In the genomic region with DNA sequence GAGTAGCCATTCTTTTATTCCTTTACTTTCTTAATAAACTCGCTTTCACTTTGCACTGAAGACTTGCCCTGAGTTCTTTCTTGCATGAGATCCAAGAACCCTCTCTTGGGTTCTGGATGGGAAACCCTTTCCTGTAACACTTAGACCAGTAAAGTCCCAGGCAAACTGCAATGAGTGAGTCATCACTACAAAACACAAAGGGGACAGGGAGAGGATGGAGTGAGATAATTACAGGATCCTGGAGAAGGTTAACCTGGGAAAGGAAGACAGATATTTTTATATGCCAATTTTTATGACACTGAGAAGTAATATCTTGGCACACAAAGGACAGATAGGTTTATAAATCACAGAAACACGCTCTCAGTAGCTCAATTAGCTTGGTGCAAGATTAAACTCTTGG, we compare ENCODE assay signal across 31 cellular contexts. TPM values are rescaled to one million over a fixed set of nuclear protein-coding genes. Genes with fewer than 3 reads are reported as not detected.
DNase-seq lines count a peak whose midpoint lies in the region; ATAC-seq, FAIRE-seq and TF ChIP-seq lines count a peak whose summit lies in the region.
"Had no signal": no experiment of that assay in that cellular context is flagged by ENCODE, and none has a peak within 500 bp of the region (broad histone marks: within the 10 kb centered on the region; RNA-seq: fewer than 3 reads in every experiment).

No MANE protein-coding gene starts in this region.

- POLR2A ChIA-PET in HepG2 (lab: Yijun Ruan, JAX) = no interaction called here

- no peaks in the 10 kb centered on the region for H3K9me3 Mint-ChIP-seq in nephron progenitor cell
- H3K9me3 Mint-ChIP-seq: activated B cell treated with CpG ODN at 0.5 μM for 24 hours; activated naive CD4-positive, alpha-beta T cell treated with anti-CD3 and anti-CD28 coated beads for 36 hours; brain had no signal

- H3K4me3 Mint-ChIP-seq in nephron progenitor cell = no peak overlapping the region
- H3K4me3 Mint-ChIP-seq: activated B cell treated with CpG ODN at 0.5 μM for 24 hours; activated naive CD4-positive, alpha-beta T cell treated with anti-CD3 and anti-CD28 coated beads for 36 hours; brain; mesothelial cell of epicardium; naive thymus-derived CD4-positive, alpha-beta T cell had no signal

- H3K27ac Mint-ChIP-seq in nephron progenitor cell = no peak overlapping the region
- H3K27ac Mint-ChIP-seq: activated B cell treated with CpG ODN at 0.5 μM for 24 hours; activated naive CD4-positive, alpha-beta T cell treated with anti-CD3 and anti-CD28 coated beads for 36 hours; brain; mesothelial cell of epicardium; naive thymus-derived CD4-positive, alpha-beta T cell had no signal

- 57% methylated on average over 2 of the region's 2 CpGs for WGBS in right lobe of liver (ENCODE audit: insufficient coverage, low coverage, low lambda C conversion rate, missing lambda C conversion rate)
- 3% methylated on average over 2 of the region's 2 CpGs for WGBS in HepG2 (ENCODE audit: low lambda C conversion rate)

- no peaks in the 10 kb centered on the region for H3K36me3 Mint-ChIP-seq in nephron progenitor cell (ENCODE audit: low read depth)
- H3K36me3 Mint-ChIP-seq: brain; mesothelial cell of epicardium; naive thymus-derived CD4-positive, alpha-beta T cell had no signal

- H3K79me2 ChIP-seq in HepG2 (ENCODE audit: insufficient read depth, low read length) = no peaks in the 10 kb centered on the region
- H3K79me2 ChIP-seq: hepatocyte had no signal

- H3K4me3 ChIP-seq in right lobe of liver (no peak overlapping the region), HepG2 (replicated peaks in 1 of 3; ENCODE audit: insufficient read depth in 1 of 3, low read depth in 2 of 3, low read length in 3 of 3) (no peak overlapping the region)
- H3K4me3 ChIP-seq: adrenal gland, esophagus muscularis mucosa, gastroesophageal sphincter, HAP-1, hepatocyte, tibial nerve had no signal

- H3K27ac ChIP-seq in right lobe of liver (no peak overlapping the region), HepG2 (ENCODE audit: extremely low read length, insufficient read depth, low read length) (no peak overlapping the region), VCaP (peak overlapping the region; percentile 37), foreskin keratinocyte (no peak overlapping the region)
- H3K27ac ChIP-seq: adrenal gland, esophagus muscularis mucosa, gastroesophageal sphincter, hepatocyte, KMS-11, tibial nerve had no signal

- H3K27me3 Mint-ChIP-seq in nephron progenitor cell (ENCODE audit: low read depth, poor library complexity) = peaks cover 8% of the 10 kb centered on the region
- H3K27me3 Mint-ChIP-seq: activated B cell treated with CpG ODN at 0.5 μM for 24 hours, brain had no signal

- no peak for FAIRE-seq in HepG2 (lab: Jason Lieb, UNC)

- CTCF ChIA-PET in HepG2 (lab: Yijun Ruan, JAX; ENCODE audit: low intra/inter-chr PET ratio, low total read pairs) = no interaction called here

- TF ChIP-seq RAD21 in HepG2 (CRISPR knock-in tag; IDR thresholded peaks at IDR 0.05) = no peak

- peaks cover 8% of the 10 kb centered on the region for H3K4me1 Mint-ChIP-seq in nephron progenitor cell
- H3K4me1 Mint-ChIP-seq: brain had no signal

- no TSS peak for BruUV-seq in HepG2 (replicated peaks; lab: Mats Ljungman, UMichigan)

- TF ChIP-seq EP300 in HepG2 (IDR thresholded peaks at IDR 0.05; ENCODE audit: low read depth in 2 of 2, low read length in 2 of 2) = no peak
- no peak for TF ChIP-seq EP300 in HepG2 (CRISPR knock-in tag; IDR thresholded peaks at IDR 0.05; ENCODE audit: borderline replicate concordance)

- ATAC-seq in right lobe of liver (peak in 3 of 4 donors; percentile 14 to 57 (median 51)), HepG2 (no peak), foreskin keratinocyte (peak; percentile 33), GM18502 (IDR thresholded peaks at IDR 0.05; ENCODE audit: poor library complexity, unreplicated experiment) (no peak), GM18511 (IDR thresholded peaks at IDR 0.05; ENCODE audit: unreplicated experiment) (no peak)
- ATAC-seq: gastroesophageal sphincter; left lobe of liver; naive thymus-derived CD4-positive, alpha-beta T cell had no signal

- peaks cover 0 to 3% (median 0%) of the 10 kb centered on the region in 4 donors for H3K4me1 ChIP-seq in right lobe of liver
- H3K4me1 ChIP-seq in HepG2 (ENCODE audit: insufficient read depth, low read length) = no peaks in the 10 kb centered on the region
- H3K4me1 ChIP-seq in foreskin keratinocyte = peaks cover 12% of the 10 kb centered on the region
- H3K4me1 ChIP-seq: adrenal gland, BE2C, gastroesophageal sphincter, HAP-1, tibial nerve had no signal

- TF ChIP-seq CTCF in right lobe of liver (IDR thresholded peaks at IDR 0.05) = no peak
- TF ChIP-seq CTCF in HepG2 (CRISPR knock-in tag; IDR thresholded peaks at IDR 0.05) = no peak
- no peak for TF ChIP-seq CTCF in VCaP (conservative IDR thresholded peaks at IDR 0.05)
- no peak for TF ChIP-seq CTCF in foreskin keratinocyte (conservative IDR thresholded peaks at IDR 0.05)
- TF ChIP-seq CTCF in nephron progenitor cell (IDR thresholded peaks at IDR 0.05) = no peak

- H3K27me3 ChIP-seq in right lobe of liver (no peaks in the 10 kb centered on the region), HepG2 (ENCODE audit: control insufficient read depth in 1 of 2, insufficient read depth in 2 of 2, low read length in 2 of 2) (no peaks in the 10 kb centered on the region; a peak in 1 of 5 replicates), foreskin keratinocyte (no peaks in the 10 kb centered on the region)
- H3K27me3 ChIP-seq: adrenal gland, BE2C, esophagus muscularis mucosa, gastroesophageal sphincter, hepatocyte, tibial nerve had no signal

- intact Hi-C loops in right lobe of liver (cut with DNase I) = no loop called here
- intact Hi-C loops in HepG2 (cut with micrococcal nuclease; ENCODE audit: unreplicated experiment) = no loop called here

- no peaks in the 10 kb centered on the region for H3K9me3 ChIP-seq in right lobe of liver
- H3K9me3 ChIP-seq in HepG2 (ENCODE audit: low read length) = no peaks in the 10 kb centered on the region
- H3K9me3 ChIP-seq: adrenal gland, BE2C, esophagus muscularis mucosa, gastroesophageal sphincter, HAP-1, tibial nerve had no signal

- H3K4me2 ChIP-seq in HepG2 (ENCODE audit: low read depth, low read length) = no peak overlapping the region
- H3K4me2 ChIP-seq: hepatocyte, KMS-11 had no signal

- in situ Hi-C loops in HepG2 (cut with HindIII; ENCODE audit: extremely low pct_ligation_motif_present, low pct_unique_long_range_greater_than_20kb) = no loop called here

- DNase-seq in right lobe of liver = no peak
- no peak for DNase-seq in HepG2 (ENCODE audit: low spot score)
- DNase-seq in foreskin keratinocyte = no peak
- DNase-seq in nephron progenitor cell = no peak
- DNase-seq in hypothalamus (lab: John Stamatoyannopoulos, UW) = no peak
- DNase-seq: ACHN; activated B cell treated with CpG ODN at 0.5 μM for 24 hours; activated naive CD4-positive, alpha-beta T cell treated with anti-CD3 and anti-CD28 coated beads for 36 hours; adrenal gland; BE2C; DMS153; GDM1; naive thymus-derived CD4-positive, alpha-beta T cell; NCI-H2107; NCI-H82; occipital lobe; Right ventricle myocardium superior; stimulated activated CD4-positive, alpha-beta T cell treated with anti-CD3 and anti-CD28 coated beads, Interleukin-2, amount 100 ng/mL, for 24 hours; SW 1271 had no signal

- H3K36me3 ChIP-seq in right lobe of liver (no peaks in the 10 kb centered on the region), HepG2 (replicated peaks in 1 of 2; ENCODE audit: control insufficient read depth in 1 of 2, insufficient read depth in 2 of 2, low read length in 2 of 2) (no peaks in the 10 kb centered on the region)
- H3K36me3 ChIP-seq: adrenal gland, BE2C, esophagus muscularis mucosa, gastroesophageal sphincter, HAP-1, tibial nerve had no signal

- no peaks in the 10 kb centered on the region for H4K20me1 ChIP-seq in HepG2 (ENCODE audit: insufficient read depth, low read length)

- no peak overlapping the region for H3K9ac ChIP-seq in HepG2 (ENCODE audit: insufficient read depth, low read depth, low read length)
- H3K9ac ChIP-seq: KMS-11 had no signal

- H2AFZ ChIP-seq in HepG2 (ENCODE audit: low read length) = no peak overlapping the region
- H2AFZ ChIP-seq: hepatocyte had no signal

- TF ChIP-seq POLR2A in right lobe of liver (IDR thresholded peaks at IDR 0.05) (no peak), HepG2 (IDR thresholded peaks at IDR 0.05; ENCODE audit: insufficient read depth in 1 of 2, low read depth in 2 of 2, low read length in 2 of 2) (no peak)

TF ChIP-seq in HepG2, 621 proteins besides CTCF, POLR2A, EP300 and RAD21:
- TF ChIP-seq ZNF44 (CRISPR knock-in tag; IDR thresholded peaks at IDR 0.05) (no peak), MEF2D (CRISPR knock-in tag; IDR thresholded peaks at IDR 0.05) (no peak), HIVEP1 (CRISPR knock-in tag; IDR thresholded peaks at IDR 0.05) (no peak), MIER3 (CRISPR knock-in tag; IDR thresholded peaks at IDR 0.05; ENCODE audit: borderline replicate concordance) (no peak)

RNA-seq across cellular contexts. Expression of a gene that starts 48.7 kb away (rescaled TPM):
- 10 to 100 TPM in 1 of 6 experiments, 1 to 10 TPM in 5; 4.0 to 10.6 (median 7.6) TPM for total RNA-seq in right lobe of liver
- 0.69 and 0.70 TPM in 2 replicates for total RNA-seq in HepG2 (2016; rRNA removed; fragmentation: Illumina TruSeq; extraction: Trizol)
- total RNA-seq in HepG2 (2016; cell fraction: cytosol; rRNA removed; fragmentation: Illumina TruSeq; extraction: Trizol; ENCODE audit: low read depth) = 0.09 and 0.20 TPM in 2 replicates
- total RNA-seq in HepG2 (2016; cell fraction: insoluble cytoplasmic fraction; rRNA removed; fragmentation: Illumina TruSeq; extraction: Trizol) = 0.58 and 0.71 TPM in 2 replicates
- 0.37 and 0.52 TPM in 2 replicates for total RNA-seq in HepG2 (2016; cell fraction: membrane; rRNA removed; fragmentation: Illumina TruSeq; extraction: Trizol)
- 0.40 and 0.47 TPM in 2 replicates for total RNA-seq in HepG2 (2016; cell fraction: nucleus; rRNA removed; fragmentation: Illumina TruSeq; extraction: Trizol)
- polyA plus RNA-seq in HepG2 (2011; rRNA removed) = 0.20 and 0.27 TPM in 2 replicates
- polyA plus RNA-seq in HepG2 (2011; cell fraction: cytosol; rRNA removed) = 0.23 and 0.31 TPM in 2 replicates
- 0.18 and 0.23 TPM in 2 replicates for polyA plus RNA-seq in HepG2 (2011; cell fraction: nucleus; rRNA removed)
- 0.13 and 0.23 TPM in 2 replicates for polyA plus RNA-seq in HepG2 (2012)
- 0.08 and 0.10 TPM in 2 replicates for polyA plus RNA-seq in HepG2 (2016; cell fraction: cytosol; fragmentation: Illumina TruSeq; extraction: Trizol; ENCODE audit: low read depth)
- polyA plus RNA-seq in HepG2 (2016; cell fraction: insoluble cytoplasmic fraction; fragmentation: Illumina TruSeq; extraction: Trizol; ENCODE audit: low read depth) = 0.62 and 0.74 TPM in 2 replicates
- polyA plus RNA-seq in HepG2 (2016; cell fraction: membrane; fragmentation: Illumina TruSeq; extraction: Trizol; ENCODE audit: low read depth) = 0.17 and 0.27 TPM in 2 replicates
- 0.48 and 0.56 TPM in 2 replicates for polyA plus RNA-seq in HepG2 (2016; cell fraction: nucleus; fragmentation: Illumina TruSeq; extraction: Trizol; ENCODE audit: insufficient read depth, low read depth)
- 0.05 and 0.70 TPM in 2 replicates for polyA minus RNA-seq in HepG2 (2011; rRNA and poly(A)+ RNA removed; ENCODE audit: low replicate concordance)
- 0.30 TPM in 1 of 2 replicates, not detected in the other for polyA minus RNA-seq in HepG2 (2011; cell fraction: cytosol; rRNA and poly(A)+ RNA removed)
- polyA minus RNA-seq in HepG2 (2011; cell fraction: nucleus; rRNA and poly(A)+ RNA removed) = 0.26 and 0.50 TPM in 2 replicates
- total RNA-seq in foreskin keratinocyte = 12.4 and 13.2 TPM in 2 replicates
- polyA plus RNA-seq in foreskin keratinocyte = 6.5 and 6.8 TPM in 2 replicates

Comparison
In these comparisons a context has a peak if more than half of its experiments do, and no peak if none do; other contexts are left out.
1. ATAC-seq: peak in right lobe of liver (3 of 4) and foreskin keratinocyte (single experiment); none in HepG2 (single experiment), GM18502 (single experiment) and GM18511 (single experiment).